Comparison of ENCODE assay signal across 8 cellular contexts in genomic region chr22:32801436-32802290, GRCh38. TPM values are rescaled to one million over a fixed set of nuclear protein-coding genes. Genes with fewer than 3 reads are reported as not detected.
DNase-seq lines count a peak whose midpoint lies in the region; ATAC-seq and TF ChIP-seq lines count a peak whose summit lies in the region.

Gene TIMP3, plus strand, starts transcription at chr22:32801705. Its CDS starts 297 bp downstream, at chr22:32802002.

- no peaks in the 10 kb centered on the region for H3K9me3 Mint-ChIP-seq in CD4-positive, alpha-beta memory T cell

- H3K9me3 ChIP-seq in ectodermal cell (ENCODE audit: control insufficient read depth, low read length) (no peaks in the 10 kb centered on the region), right lobe of liver (no peaks in the 10 kb centered on the region), stomach (no peaks in the 10 kb centered on the region), PC-3 (ENCODE audit: low read length) (no peaks in the 10 kb centered on the region)
- H3K9me3 ChIP-seq in CD4-positive, alpha-beta memory T cell (ENCODE audit: control insufficient read depth in 1 of 2, low read length in 2 of 2) = no peaks in the 10 kb centered on the region

- peaks cover 47 to 55% of the 10 kb centered on the region in 2 donors for H3K27me3 Mint-ChIP-seq in CD4-positive, alpha-beta memory T cell

- H4K20me1 ChIP-seq in PC-3 (ENCODE audit: low read length) = no peaks in the 10 kb centered on the region

- peak within 1 kb of the TSS in 3 of 8 donors; percentile 6 to 46 (median 8) for H3K4me3 Mint-ChIP-seq in CD4-positive, alpha-beta memory T cell

- peak; percentile 99 for TF ChIP-seq POLR2A in right lobe of liver (IDR thresholded peaks at IDR 0.05)
- peak in 1 of 4 donors; percentile 48 for TF ChIP-seq POLR2A in stomach (IDR thresholded peaks at IDR 0.05)

- no peak within 1 kb of the TSS for H3K27ac ChIP-seq in ectodermal cell (ENCODE audit: insufficient read depth, low read depth, low read length, poor library complexity, severe bottlenecking)
- H3K27ac ChIP-seq in right lobe of liver = peak within 1 kb of the TSS; percentile 57 to 92 (median 81)
- peak within 1 kb of the TSS; percentile 73 to 91 (median 87) for H3K27ac ChIP-seq in stomach
- H3K27ac ChIP-seq in PC-3 (ENCODE audit: low read length) = no peak within 1 kb of the TSS
- H3K27ac ChIP-seq in CD4-positive, alpha-beta memory T cell (ENCODE audit: low read depth, low read length) = no peak within 1 kb of the TSS

- H3K27me3 ChIP-seq in ectodermal cell (ENCODE audit: control insufficient read depth, insufficient read depth, low read length, poor library complexity, severe bottlenecking) (peaks cover 35% of the 10 kb centered on the region), right lobe of liver (no peaks in the 10 kb centered on the region), stomach (peaks cover 0 to 49% (median 30%) of the 10 kb centered on the region in 3 donors), PC-3 (ENCODE audit: low read length) (peaks cover 5% of the 10 kb centered on the region; the same call in 1 of the 2 replicates)
- peaks cover 13% of the 10 kb centered on the region for H3K27me3 ChIP-seq in CD4-positive, alpha-beta memory T cell (ENCODE audit: insufficient read depth, low read length)

- H3K4me1 ChIP-seq in ectodermal cell (ENCODE audit: control insufficient read depth, insufficient read depth, low read length) (peaks cover 32% of the 10 kb centered on the region), right lobe of liver (peaks cover 0 to 17% (median 7%) of the 10 kb centered on the region in 4 donors), stomach (peaks cover 5 to 47% (median 31%) of the 10 kb centered on the region in 4 donors), PC-3 (ENCODE audit: insufficient read depth, low read length) (no peaks in the 10 kb centered on the region)
- H3K4me1 ChIP-seq in CD4-positive, alpha-beta memory T cell (ENCODE audit: insufficient read depth, low read length) = no peaks in the 10 kb centered on the region

- 0 to 1% methylated on average over 88 of the region's 88 CpGs for WGBS in ectodermal cell, 2 experiments
- 0% methylated on average over 4 of the region's 88 CpGs for WGBS in right lobe of liver (ENCODE audit: insufficient coverage, low coverage, low lambda C conversion rate, missing lambda C conversion rate)
- 0 to 3% (median 1%) methylated on average over 52 to 88 of the region's 88 CpGs for whole genome bisulfite sequencing in stomach, 5 donors

- peaks cover 0 to 9% (median 2%) of the 10 kb centered on the region in 4 donors for H3K4me1 Mint-ChIP-seq in CD4-positive, alpha-beta memory T cell

- TF ChIP-seq EP300 in stomach (IDR thresholded peaks at IDR 0.05) = no peak

- no peak within 1 kb of the TSS for H2AFZ ChIP-seq in PC-3 (ENCODE audit: low read length)

- H3K9ac ChIP-seq in PC-3 (ENCODE audit: low read length) = no peak within 1 kb of the TSS

- H3K79me2 ChIP-seq in PC-3 (ENCODE audit: low read length) = no peaks in the 10 kb centered on the region

- H3K36me3 ChIP-seq in ectodermal cell (ENCODE audit: control insufficient read depth, insufficient read depth, low read length) (no peaks in the 10 kb centered on the region), right lobe of liver (no peaks in the 10 kb centered on the region), stomach (no peaks in the 10 kb centered on the region), PC-3 (ENCODE audit: low read depth, low read length) (no peaks in the 10 kb centered on the region)
- H3K36me3 ChIP-seq in CD4-positive, alpha-beta memory T cell (ENCODE audit: insufficient read depth, low read length) = no peaks in the 10 kb centered on the region

- intact Hi-C loops in right lobe of liver (cut with DNase I) = no loop called here
- intact Hi-C loops in stomach (cut with DNase I; ENCODE audit: low total_unique reads) = no loop called here
- intact Hi-C loops in PC-3 (cut with micrococcal nuclease) = no loop called here
- intact Hi-C loops in CD4-positive, alpha-beta memory T cell (cut with micrococcal nuclease) = no loop called here

- no peak within 1 kb of the TSS for H3K4me2 ChIP-seq in PC-3 (ENCODE audit: low read length)

- no peak within 1 kb of the TSS for H3K27ac Mint-ChIP-seq in CD4-positive, alpha-beta memory T cell

- H3K36me3 Mint-ChIP-seq in CD4-positive, alpha-beta memory T cell = no peaks in the 10 kb centered on the region

- no peaks in the 10 kb centered on the region for H3K9me2 ChIP-seq in PC-3 (replicated peaks; ENCODE audit: low read length)

- H3F3A ChIP-seq in PC-3 (ENCODE audit: low read length, unreplicated experiment) = no peaks in the 10 kb centered on the region

- peak within 1 kb of the TSS; percentile 61 for H3K4me3 ChIP-seq in ectodermal cell (ENCODE audit: insufficient read depth, low read depth, low read length)
- H3K4me3 ChIP-seq in right lobe of liver = peak within 1 kb of the TSS; percentile 66 to 79 (median 71)
- peak within 1 kb of the TSS; percentile 69 to 82 (median 72) for H3K4me3 ChIP-seq in stomach
- no peak within 1 kb of the TSS for H3K4me3 ChIP-seq in PC-3 (ENCODE audit: low read length)
- no peak within 1 kb of the TSS for H3K4me3 ChIP-seq in CD4-positive, alpha-beta memory T cell (ENCODE audit: low read length in 2 of 2)

- BruUV-seq in PC-3 (replicated peaks; lab: Mats Ljungman, UMichigan) = no TSS peak

- TF ChIP-seq CTCF in right lobe of liver (IDR thresholded peaks at IDR 0.05) (no peak), stomach (IDR thresholded peaks at IDR 0.05) (no peak), PC-3 (conservative IDR thresholded peaks at IDR 0.05; ENCODE audit: low read depth, low read length) (no peak)

- peak; percentile 86 to 93 (median 90) for ATAC-seq in right lobe of liver
- ATAC-seq in PC-3 = no peak

- POLR2A ChIA-PET in PC-3 (lab: Charles Lee; ENCODE audit: unreplicated experiment) = no interaction called here
- POLR2A ChIA-PET in CD4-positive, alpha-beta memory T cell (lab: Charles Lee; ENCODE audit: partially characterized antibody) = no interaction called here

- CTCF ChIA-PET in PC-3 (lab: Charles Lee) = no interaction called here
- CTCF ChIA-PET in CD4-positive, alpha-beta memory T cell (lab: Charles Lee; ENCODE audit: partially characterized antibody) = interaction anchor here (1.6 kb wide), 1 partner anchor 11 kb away, joined by 4 read pairs; no protein-coding TSS in a partner anchor

- DNase-seq in EL (peak; percentile 91), OCI-M1 (lab: John Stamatoyannopoulos, UW) (peak; percentile 90), right lobe of liver (peak; percentile 92 to 94 (median 93)), stomach (peak; percentile 63), PC-3 (no peak)
- no peak for DNase-seq in stimulated activated naive CD4-positive, alpha-beta T cell treated with Interleukin-2 at 50 U/mL for 16 hours (lab: John Stamatoyannopoulos, UW)
- DNase-seq in CD4-positive, alpha-beta memory T cell = no peak

RNA-seq across cellular contexts. Expression of gene TIMP3, which starts in this region (rescaled TPM):
- 12.0 TPM for polyA plus RNA-seq in ectodermal cell (2013, experiment 1 of 4)
- 14.8 TPM for polyA plus RNA-seq in ectodermal cell (2013, experiment 2 of 4)
- 12.0 TPM for polyA plus RNA-seq in ectodermal cell (2013, experiment 3 of 4)
- polyA plus RNA-seq in ectodermal cell (2013, experiment 4 of 4) = 14.8 TPM
- total RNA-seq in right lobe of liver (10 to 100 TPM; 21.9 to 58.6 (median 52.7) TPM), stomach (100 to 1,000 TPM; 103 to 248 (median 212) TPM), PC-3 (2014; rRNA removed) (0.12 TPM in 1 of 2 replicates, not detected in the other)
- 10 to 100 TPM; 30.4 to 55.9 (median 39.4) TPM for polyA plus RNA-seq in stomach
- 1 to 10 TPM; 1.7 to 2.3 TPM for total RNA-seq in CD4-positive, alpha-beta memory T cell
- not detected for polyA plus RNA-seq in CD4-positive, alpha-beta memory T cell

Comparison
In these comparisons a context has a peak if more than half of its experiments do, and no peak if none do; other contexts are left out.
1. RNA of gene TIMP3 (total RNA-seq): 103 to 248 TPM in stomach and 21.9 to 58.6 TPM in right lobe of liver; 1.7 to 2.3 TPM in CD4-positive, alpha-beta memory T cell and 0.12 TPM in PC-3; every median in the first group is over 4 times any median in the second.
2. RNA of gene TIMP3 (polyA plus RNA-seq): 30.4 to 55.9 TPM in stomach; not detected in CD4-positive, alpha-beta memory T cell; every median in the first group is over 10 times any median in the second.
3. DNase-seq: peak in EL (single experiment), OCI-M1 (single experiment), right lobe of liver (3 of 3) and stomach (single experiment); none in stimulated activated naive CD4-positive, alpha-beta T cell treated with Interleukin-2 at 50 U/mL for 16 hours (single experiment), PC-3 (single experiment) and CD4-positive, alpha-beta memory T cell (0 of 5).
4. H3K27ac ChIP-seq: peak in right lobe of liver (3 of 3) and stomach (5 of 5); none in ectodermal cell (single experiment), PC-3 (single experiment) and CD4-positive, alpha-beta memory T cell (single experiment).
5. H3K4me3 ChIP-seq: peak in ectodermal cell (single experiment), right lobe of liver (3 of 3) and stomach (4 of 4); none in PC-3 (single experiment) and CD4-positive, alpha-beta memory T cell (0 of 2).